30 cellular contexts compared by ENCODE assay signal in genomic region chr3:64173567-64173966, GRCh38. TPM values are rescaled to one million over a fixed set of nuclear protein-coding genes. Genes with fewer than 3 reads are reported as not detected.
"Had no signal": no experiment of that assay in that cellular context is flagged by ENCODE, and none has a peak within 500 bp of the region (broad histone marks: within the 10 kb centered on the region; RNA-seq: fewer than 3 reads in every experiment).

No MANE protein-coding gene starts in this region.

- H3K27me3 Mint-ChIP-seq: activated B cell treated with CpG ODN at 0.5 μM for 24 hours; activated naive CD4-positive, alpha-beta T cell treated with anti-CD3 and anti-CD28 coated beads, Interleukin-2, amount 10 ng/mL, durations not matched to agents 7 days and 5 days; activated naive CD8-positive, alpha-beta T cell treated with anti-CD3 and anti-CD28 coated beads, Interleukin-2, amount 10 ng/mL, durations not matched to agents 7 days and 5 days; dendritic cell treated with granulocyte-macrophage colony-stimulating factor and Interleukin-4, amounts not matched to agents 40 ng/mL and 50 ng/mL, for 4 days had no signal

- H3K4me1 Mint-ChIP-seq: activated B cell treated with CpG ODN at 0.5 μM for 24 hours; activated CD4-positive, alpha-beta T cell treated with anti-CD3 and anti-CD28 coated beads for 36 hours; activated CD4-positive, alpha-beta T cell treated with anti-CD3 and anti-CD28 coated beads, Interleukin-2, amount 10 ng/mL, durations not matched to agents 24 days and 14 days; activated naive CD4-positive, alpha-beta T cell treated with anti-CD3 and anti-CD28 coated beads, Interleukin-2, amount 10 ng/mL, durations not matched to agents 7 days and 5 days; activated naive CD8-positive, alpha-beta T cell treated with anti-CD3 and anti-CD28 coated beads, Interleukin-2, amount 10 ng/mL, durations not matched to agents 7 days and 5 days; brain; central memory CD8-positive, alpha-beta T cell had no signal

- H3K27me3 ChIP-seq: ascending aorta, breast epithelium, cardiac muscle cell, dorsolateral prefrontal cortex had no signal

- H3K4me1 ChIP-seq: breast epithelium had no signal

- H3K4me3 Mint-ChIP-seq: activated B cell treated with CpG ODN at 0.5 μM for 24 hours; activated CD4-positive, alpha-beta memory T cell treated with anti-CD3 and anti-CD28 coated beads for 36 hours; activated CD4-positive, alpha-beta T cell treated with anti-CD3 and anti-CD28 coated beads for 36 hours; activated CD4-positive, alpha-beta T cell treated with anti-CD3 and anti-CD28 coated beads, Interleukin-2, amount 10 ng/mL, durations not matched to agents 24 days and 14 days; activated CD8-positive, alpha-beta memory T cell treated with anti-CD3 and anti-CD28 coated beads, Interleukin-2, amount 10 ng/mL, durations not matched to agents 7 days and 5 days; activated CD8-positive, alpha-beta T cell treated with anti-CD3 and anti-CD28 coated beads, Interleukin-2, amount 10 ng/mL, durations not matched to agents 7 days and 5 days; activated naive CD4-positive, alpha-beta T cell treated with anti-CD3 and anti-CD28 coated beads, Interleukin-2, amount 10 ng/mL, durations not matched to agents 7 days and 5 days; activated naive CD8-positive, alpha-beta T cell treated with anti-CD3 and anti-CD28 coated beads, Interleukin-2, amount 10 ng/mL, durations not matched to agents 7 days and 5 days; activated T-cell treated with anti-CD3 and anti-CD28 coated beads, Interleukin-2, amount 50 U/mL, for 24 hours; activated T-cell treated with anti-CD3 and anti-CD28 coated beads, Interleukin-2, amount 50 U/mL, for 72 hours; brain; central memory CD8-positive, alpha-beta T cell; dendritic cell treated with granulocyte-macrophage colony-stimulating factor and Interleukin-4, amounts not matched to agents 40 ng/mL and 50 ng/mL, for 4 days; endodermal cell; T-helper 1 cell treated with Interleukin-12 subunit alpha and Interleukin-12 subunit beta and Interleukin-4 antibody, amounts not matched to agents 30 μg/mL and 1 μg/mL, for 36 hours; T-helper 2 cell treated with Interferon-gamma antibody and Interleukin-4, amounts not matched to agents 5 μg/mL and 100 μg/mL, for 36 hours had no signal

- H3K27ac ChIP-seq: ascending aorta, cardiac muscle cell, coronary artery, dorsolateral prefrontal cortex, WERI-Rb-1 had no signal

- DNase-seq: activated B cell treated with CpG ODN at 0.5 μM for 24 hours; activated CD4-positive, alpha-beta memory T cell treated with anti-CD3 and anti-CD28 coated beads for 36 hours; activated CD4-positive, alpha-beta T cell treated with anti-CD3 and anti-CD28 coated beads for 36 hours; activated CD4-positive, alpha-beta T cell treated with anti-CD3 and anti-CD28 coated beads, Interleukin-2, amount 10 ng/mL, durations not matched to agents 24 days and 14 days; activated CD8-positive, alpha-beta memory T cell treated with anti-CD3 and anti-CD28 coated beads, Interleukin-2, amount 10 ng/mL, durations not matched to agents 7 days and 5 days; activated CD8-positive, alpha-beta memory T cell treated with anti-CD3 and anti-CD28 coated beads, Interleukin-2, amount 50 U/mL, for 4 hours; activated CD8-positive, alpha-beta T cell treated with anti-CD3 and anti-CD28 coated beads, Interleukin-2, amount 10 ng/mL, durations not matched to agents 7 days and 5 days; activated gamma-delta T cell; activated naive CD4-positive, alpha-beta T cell; activated naive CD4-positive, alpha-beta T cell treated with anti-CD3 and anti-CD28 coated beads, Interleukin-2, amount 10 ng/mL, durations not matched to agents 7 days and 5 days; activated naive CD8-positive, alpha-beta T cell treated with anti-CD3 and anti-CD28 coated beads, Interleukin-2, amount 10 ng/mL, durations not matched to agents 7 days and 5 days; activated T-cell treated with anti-CD3 and anti-CD28 coated beads, Interleukin-2, amount 50 U/mL, for 24 hours; activated T-cell treated with anti-CD3 and anti-CD28 coated beads, Interleukin-2, amount 50 U/mL, for 72 hours; dorsolateral prefrontal cortex; effector memory CD4-positive, alpha-beta T cell; endodermal cell; T1000; WERI-Rb-1 had no signal

- H3K36me3 ChIP-seq: ascending aorta, breast epithelium, cardiac muscle cell had no signal

- H3K9me3 Mint-ChIP-seq: activated B cell treated with CpG ODN at 0.5 μM for 24 hours; activated CD4-positive, alpha-beta memory T cell treated with anti-CD3 and anti-CD28 coated beads for 36 hours; activated CD4-positive, alpha-beta T cell treated with anti-CD3 and anti-CD28 coated beads, Interleukin-2, amount 10 ng/mL, durations not matched to agents 24 days and 14 days; activated naive CD4-positive, alpha-beta T cell treated with anti-CD3 and anti-CD28 coated beads, Interleukin-2, amount 10 ng/mL, durations not matched to agents 7 days and 5 days; activated naive CD8-positive, alpha-beta T cell treated with anti-CD3 and anti-CD28 coated beads, Interleukin-2, amount 10 ng/mL, durations not matched to agents 7 days and 5 days; activated T-cell treated with anti-CD3 and anti-CD28 coated beads, Interleukin-2, amount 50 U/mL, for 24 hours; dendritic cell treated with granulocyte-macrophage colony-stimulating factor and Interleukin-4, amounts not matched to agents 40 ng/mL and 50 ng/mL, for 4 days; T-helper 1 cell treated with Interleukin-12 subunit alpha and Interleukin-12 subunit beta and Interleukin-4 antibody, amounts not matched to agents 30 μg/mL and 1 μg/mL, for 36 hours; T-helper 2 cell treated with Interferon-gamma antibody and Interleukin-4, amounts not matched to agents 5 μg/mL and 100 μg/mL, for 36 hours had no signal

- H3K36me3 Mint-ChIP-seq: activated CD4-positive, alpha-beta memory T cell treated with anti-CD3 and anti-CD28 coated beads for 36 hours; activated CD8-positive, alpha-beta memory T cell treated with anti-CD3 and anti-CD28 coated beads, Interleukin-2, amount 10 ng/mL, durations not matched to agents 7 days and 5 days; activated naive CD4-positive, alpha-beta T cell treated with anti-CD3 and anti-CD28 coated beads, Interleukin-2, amount 10 ng/mL, durations not matched to agents 7 days and 5 days; activated naive CD4-positive, alpha-beta T cell treated with anti-CD3 and anti-CD28 coated beads, Interleukin-2, amount 50 U/mL, for 72 hours; activated naive CD8-positive, alpha-beta T cell treated with anti-CD3 and anti-CD28 coated beads, Interleukin-2, amount 10 ng/mL, durations not matched to agents 7 days and 5 days had no signal

- H3K4me3 ChIP-seq: ascending aorta, breast epithelium, cardiac muscle cell, coronary artery, dorsolateral prefrontal cortex had no signal

- H3K9me3 ChIP-seq: ascending aorta, breast epithelium had no signal

- ATAC-seq: activated CD4-positive, alpha-beta T cell treated with anti-CD3 and anti-CD28 coated beads for 36 hours; activated CD4-positive, CD25-positive, alpha-beta regulatory T cell treated with anti-CD3 and anti-CD28 coated beads, Interleukin-2, amount 50 U/mL, for 24 hours; activated CD8-positive, alpha-beta memory T cell treated with anti-CD3 and anti-CD28 coated beads, Interleukin-2, amount 10 ng/mL, durations not matched to agents 7 days and 5 days; activated CD8-positive, alpha-beta T cell treated with anti-CD3 and anti-CD28 coated beads, Interleukin-2, amount 10 ng/mL, durations not matched to agents 7 days and 5 days; activated naive CD4-positive, alpha-beta T cell treated with anti-CD3 and anti-CD28 coated beads, Interleukin-2, amount 50 U/mL, for 72 hours; activated T-cell treated with anti-CD3 and anti-CD28 coated beads, Interleukin-2, amount 50 U/mL, for 72 hours had no signal

- H3K27ac Mint-ChIP-seq: activated B cell treated with CpG ODN at 0.5 μM for 24 hours; activated CD4-positive, alpha-beta memory T cell treated with anti-CD3 and anti-CD28 coated beads for 36 hours; activated CD4-positive, alpha-beta T cell treated with anti-CD3 and anti-CD28 coated beads for 36 hours; activated CD4-positive, alpha-beta T cell treated with anti-CD3 and anti-CD28 coated beads, Interleukin-2, amount 10 ng/mL, durations not matched to agents 24 days and 14 days; activated CD8-positive, alpha-beta memory T cell treated with anti-CD3 and anti-CD28 coated beads, Interleukin-2, amount 10 ng/mL, durations not matched to agents 7 days and 5 days; activated CD8-positive, alpha-beta T cell treated with anti-CD3 and anti-CD28 coated beads, Interleukin-2, amount 10 ng/mL, durations not matched to agents 7 days and 5 days; activated naive CD4-positive, alpha-beta T cell treated with anti-CD3 and anti-CD28 coated beads, Interleukin-2, amount 10 ng/mL, durations not matched to agents 7 days and 5 days; activated naive CD4-positive, alpha-beta T cell treated with anti-CD3 and anti-CD28 coated beads, Interleukin-2, amount 50 U/mL, for 72 hours; activated naive CD8-positive, alpha-beta T cell treated with anti-CD3 and anti-CD28 coated beads, Interleukin-2, amount 10 ng/mL, durations not matched to agents 7 days and 5 days; activated T-cell treated with anti-CD3 and anti-CD28 coated beads, Interleukin-2, amount 50 U/mL, for 24 hours; activated T-cell treated with anti-CD3 and anti-CD28 coated beads, Interleukin-2, amount 50 U/mL, for 72 hours; brain; dendritic cell treated with granulocyte-macrophage colony-stimulating factor and Interleukin-4, amounts not matched to agents 40 ng/mL and 50 ng/mL, for 4 days; endodermal cell; T-helper 1 cell treated with Interleukin-12 subunit alpha and Interleukin-12 subunit beta and Interleukin-4 antibody, amounts not matched to agents 30 μg/mL and 1 μg/mL, for 36 hours; T-helper 2 cell treated with Interferon-gamma antibody and Interleukin-4, amounts not matched to agents 5 μg/mL and 100 μg/mL, for 36 hours had no signal

RNA-seq across cellular contexts. Expression of gene PRICKLE2, which starts 51.7 kb away (rescaled TPM):
- total RNA-seq: activated CD4-positive, alpha-beta memory T cell treated with anti-CD3 and anti-CD28 coated beads for 36 hours; activated CD4-positive, alpha-beta T cell treated with anti-CD3 and anti-CD28 coated beads for 36 hours; activated CD4-positive, alpha-beta T cell treated with anti-CD3 and anti-CD28 coated beads, Interleukin-2, amount 10 ng/mL, durations not matched to agents 24 days and 14 days; activated CD8-positive, alpha-beta memory T cell treated with anti-CD3 and anti-CD28 coated beads for 36 hours; activated CD8-positive, alpha-beta memory T cell treated with anti-CD3 and anti-CD28 coated beads, Interleukin-2, amount 10 ng/mL, durations not matched to agents 7 days and 5 days; activated CD8-positive, alpha-beta T cell treated with anti-CD3 and anti-CD28 coated beads, Interleukin-2, amount 10 ng/mL, durations not matched to agents 7 days and 5 days; activated naive CD4-positive, alpha-beta T cell treated with anti-CD3 and anti-CD28 coated beads, Interleukin-2, amount 50 U/mL, for 72 hours; activated naive CD8-positive, alpha-beta T cell treated with anti-CD3 and anti-CD28 coated beads, Interleukin-2, amount 10 ng/mL, durations not matched to agents 7 days and 5 days had no signal
